In genomic region chr10:121800831-121801230, GRCh38 we compare ENCODE assay signal across 17 cellular contexts.
"Had no signal": no experiment of that assay in that cellular context is flagged by ENCODE, and none has a peak within 500 bp of the region (broad histone marks: within the 10 kb centered on the region; RNA-seq: fewer than 3 reads in every experiment).

No MANE protein-coding gene starts in this region.

- H3K4me3 ChIP-seq: lung, testis, upper lobe of left lung had no signal

- H3K36me3 ChIP-seq: upper lobe of left lung, WERI-Rb-1 had no signal

- H3K27ac Mint-ChIP-seq: activated naive CD8-positive, alpha-beta T cell; activated T-helper 1 cell treated with anti-CD3 and anti-CD28 coated beads, Interleukin-12 subunit alpha, Interleukin-12 subunit beta, Interleukin-2, Interleukin-4 antibody, amounts not matched to agents 30 ng/mL and 10 ng/mL and 1 ng/mL, durations not matched to agents 14 hours and 24 hours and 36 hours; stimulated activated naive CD8-positive, alpha-beta T cell treated with anti-CD3 and anti-CD28 coated beads, Interleukin-15, Interleukin-2, amounts not matched to agents 100 ng/mL and 50 ng/mL, for 24 hours had no signal

- DNase-seq: activated CD4-positive, alpha-beta T cell treated with anti-CD3 and anti-CD28 coated beads for 1 hour; activated CD4-positive, alpha-beta T cell treated with anti-CD3 and anti-CD28 coated beads, Interleukin-2, amount 50 U/mL, for 4 hours; activated gamma-delta T cell treated with Interleukin-2 at 50 U/mL for 16 hours; dermis blood vessel endothelial cell; effector memory CD4-positive, alpha-beta T cell; foreskin keratinocyte; hippocampal formation; left colon; occipital lobe; retina; testis; upper lobe of left lung; WERI-Rb-1 had no signal

- ATAC-seq: foreskin keratinocyte, left colon had no signal

- H3K9me3 ChIP-seq: testis, upper lobe of left lung had no signal

- H3K4me1 ChIP-seq: testis, upper lobe of left lung had no signal

- H3K4me3 Mint-ChIP-seq: activated naive CD8-positive, alpha-beta T cell; activated T-helper 1 cell treated with anti-CD3 and anti-CD28 coated beads, Interleukin-12 subunit alpha, Interleukin-12 subunit beta, Interleukin-2, Interleukin-4 antibody, amounts not matched to agents 30 ng/mL and 10 ng/mL and 1 ng/mL, durations not matched to agents 14 hours and 24 hours and 36 hours; stimulated activated naive CD8-positive, alpha-beta T cell treated with anti-CD3 and anti-CD28 coated beads, Interleukin-15, Interleukin-2, amounts not matched to agents 100 ng/mL and 50 ng/mL, for 24 hours had no signal

- H3K27me3 Mint-ChIP-seq: activated naive CD8-positive, alpha-beta T cell; stimulated activated naive CD8-positive, alpha-beta T cell treated with anti-CD3 and anti-CD28 coated beads, Interleukin-15, Interleukin-2, amounts not matched to agents 100 ng/mL and 50 ng/mL, for 24 hours had no signal

- H3K9me3 Mint-ChIP-seq: activated T-helper 1 cell treated with anti-CD3 and anti-CD28 coated beads, Interleukin-12 subunit alpha, Interleukin-12 subunit beta, Interleukin-2, Interleukin-4 antibody, amounts not matched to agents 30 ng/mL and 10 ng/mL and 1 ng/mL, durations not matched to agents 14 hours and 24 hours and 36 hours; stimulated activated naive CD8-positive, alpha-beta T cell treated with anti-CD3 and anti-CD28 coated beads, Interleukin-15, Interleukin-2, amounts not matched to agents 100 ng/mL and 50 ng/mL, for 24 hours had no signal

- H3K27ac ChIP-seq: foreskin keratinocyte, testis, upper lobe of left lung, WERI-Rb-1 had no signal
